ENCODE assay signal across 10 cellular contexts in genomic region chr3:140186421-140186920, GRCh38.
DNase-seq lines count a peak whose midpoint lies in the region; ATAC-seq and TF ChIP-seq lines count a peak whose summit lies in the region.
"Had no signal": no experiment of that assay in that cellular context is flagged by ENCODE, and none has a peak within 500 bp of the region (broad histone marks: within the 10 kb centered on the region; RNA-seq: fewer than 3 reads in every experiment).

No MANE protein-coding gene starts in this region.

- H3K27ac ChIP-seq in testis (no peak overlapping the region), spleen (no peak overlapping the region)
- H3K27ac ChIP-seq: parathyroid adenoma had no signal

- H3K36me3 ChIP-seq in testis (ENCODE audit: low read depth, missing control alignments) (no peaks in the 10 kb centered on the region), spleen (no peaks in the 10 kb centered on the region)

- TF ChIP-seq CTCF in testis (IDR thresholded peaks at IDR 0.05): no peak
- no peak for TF ChIP-seq CTCF in spleen (IDR thresholded peaks at IDR 0.05 in 8 of 11, conservative IDR thresholded peaks at IDR 0.05 in 3 of 11)

- H3K4me1 ChIP-seq in testis (peaks cover 10% of the 10 kb centered on the region), spleen (no peaks in the 10 kb centered on the region)

- H3K9me3 ChIP-seq in testis: no peaks in the 10 kb centered on the region
- no peaks in the 10 kb centered on the region for H3K9me3 ChIP-seq in spleen

- H3K4me3 ChIP-seq in testis (no peak overlapping the region), spleen (no peak overlapping the region)

- TF ChIP-seq POLR2A in testis (IDR thresholded peaks at IDR 0.05): no peak
- TF ChIP-seq POLR2A in spleen (IDR thresholded peaks at IDR 0.05): no peak

- peak; percentile 76 to 87 for ATAC-seq in left cardiac atrium
- ATAC-seq: activated CD8-positive, alpha-beta memory T cell treated with anti-CD3 and anti-CD28 coated beads, Interleukin-2, amount 10 ng/mL, durations not matched to agents 7 days and 5 days had no signal

- H3K27me3 ChIP-seq in testis (no peaks in the 10 kb centered on the region), spleen (replicated peaks in 1 of 7) (no peaks in the 10 kb centered on the region)

- peak; percentile 92 for DNase-seq in NCI-H1105 (lab: John Stamatoyannopoulos, UW)
- DNase-seq in T1000 (lab: John Stamatoyannopoulos, UW): peak; percentile 44
- DNase-seq in left cardiac atrium: peak; percentile 24
- peak; percentile 45 for DNase-seq in testis
- no peak for DNase-seq in spleen
- DNase-seq in DMS114 treated with DMSO at 0.1 percent for 48 hours (lab: John Stamatoyannopoulos, UW; ENCODE audit: unreplicated experiment): no peak
- DNase-seq in SKM-1 (lab: John Stamatoyannopoulos, UW; ENCODE audit: unreplicated experiment): no peak
- DNase-seq: activated CD8-positive, alpha-beta memory T cell treated with anti-CD3 and anti-CD28 coated beads, Interleukin-2, amount 10 ng/mL, durations not matched to agents 7 days and 5 days; erythroblast had no signal

- intact Hi-C loops in left cardiac atrium (cut with DNase I) (no loop called here), testis (cut with DNase I; ENCODE audit: low total_unique reads) (no loop called here), spleen (cut with DNase I; ENCODE audit: low total_unique reads) (no loop called here)

Comparison
In these comparisons a context has a peak if more than half of its experiments do, and no peak if none do; other contexts are left out.
1. DNase-seq: peak in NCI-H1105 (single experiment), T1000 (single experiment), left cardiac atrium (single experiment) and testis (single experiment); none in spleen (single experiment), DMS114 treated with DMSO at 0.1 percent for 48 hours (single experiment) and SKM-1 (single experiment).